1 cellular context compared by ENCODE assay signal in the genomic region with DNA sequence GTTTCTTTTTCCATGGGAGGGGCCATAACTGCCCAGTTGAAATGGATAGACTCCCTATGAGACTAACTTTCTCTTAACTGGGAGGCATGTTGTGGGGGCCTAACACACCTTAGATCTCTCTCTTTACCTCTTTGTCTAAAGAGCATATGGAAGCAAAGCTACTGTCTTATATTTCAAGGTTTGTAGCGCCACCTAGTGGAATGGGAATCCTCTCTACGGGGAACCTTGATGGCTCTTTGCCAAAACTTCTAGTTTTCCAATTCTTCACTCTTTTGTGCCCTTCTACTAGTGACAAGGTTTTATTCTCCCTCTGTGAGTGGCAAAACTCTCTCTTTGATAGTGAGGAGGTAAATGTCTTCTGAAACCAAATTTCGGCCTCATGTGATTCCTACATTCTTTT.
TF ChIP-seq lines count a peak whose summit lies in the region.

No MANE protein-coding gene starts in this region.

TF ChIP-seq in H1, 55 proteins besides CTCF, POLR2A, EP300 and RAD21 (continued from another document):
- no peak for TF ChIP-seq RBBP5 (IDR thresholded peaks at IDR 0.05; ENCODE audit: borderline replicate concordance, low read depth, low read length)
- no peak for TF ChIP-seq SP4 (IDR thresholded peaks at IDR 0.05; ENCODE audit: low read length)
- no peak for TF ChIP-seq NRF1 (IDR thresholded peaks at IDR 0.05; ENCODE audit: low read depth, low read length)
- TF ChIP-seq, protein P1, sequence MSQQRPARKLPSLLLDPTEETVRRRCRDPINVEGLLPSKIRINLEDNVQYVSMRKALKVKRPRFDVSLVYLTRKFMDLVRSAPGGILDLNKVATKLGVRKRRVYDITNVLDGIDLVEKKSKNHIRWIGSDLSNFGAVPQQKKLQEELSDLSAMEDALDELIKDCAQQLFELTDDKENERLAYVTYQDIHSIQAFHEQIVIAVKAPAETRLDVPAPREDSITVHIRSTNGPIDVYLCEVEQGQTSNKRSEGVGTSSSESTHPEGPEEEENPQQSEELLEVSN (IDR thresholded peaks at IDR 0.05) = no peak
- TF ChIP-seq CHD7 (IDR thresholded peaks at IDR 0.05; ENCODE audit: insufficient replicate concordance, low read length) = no peak
TF ChIP-seq in H1: peak in this region for 0.
